In the genomic region with DNA sequence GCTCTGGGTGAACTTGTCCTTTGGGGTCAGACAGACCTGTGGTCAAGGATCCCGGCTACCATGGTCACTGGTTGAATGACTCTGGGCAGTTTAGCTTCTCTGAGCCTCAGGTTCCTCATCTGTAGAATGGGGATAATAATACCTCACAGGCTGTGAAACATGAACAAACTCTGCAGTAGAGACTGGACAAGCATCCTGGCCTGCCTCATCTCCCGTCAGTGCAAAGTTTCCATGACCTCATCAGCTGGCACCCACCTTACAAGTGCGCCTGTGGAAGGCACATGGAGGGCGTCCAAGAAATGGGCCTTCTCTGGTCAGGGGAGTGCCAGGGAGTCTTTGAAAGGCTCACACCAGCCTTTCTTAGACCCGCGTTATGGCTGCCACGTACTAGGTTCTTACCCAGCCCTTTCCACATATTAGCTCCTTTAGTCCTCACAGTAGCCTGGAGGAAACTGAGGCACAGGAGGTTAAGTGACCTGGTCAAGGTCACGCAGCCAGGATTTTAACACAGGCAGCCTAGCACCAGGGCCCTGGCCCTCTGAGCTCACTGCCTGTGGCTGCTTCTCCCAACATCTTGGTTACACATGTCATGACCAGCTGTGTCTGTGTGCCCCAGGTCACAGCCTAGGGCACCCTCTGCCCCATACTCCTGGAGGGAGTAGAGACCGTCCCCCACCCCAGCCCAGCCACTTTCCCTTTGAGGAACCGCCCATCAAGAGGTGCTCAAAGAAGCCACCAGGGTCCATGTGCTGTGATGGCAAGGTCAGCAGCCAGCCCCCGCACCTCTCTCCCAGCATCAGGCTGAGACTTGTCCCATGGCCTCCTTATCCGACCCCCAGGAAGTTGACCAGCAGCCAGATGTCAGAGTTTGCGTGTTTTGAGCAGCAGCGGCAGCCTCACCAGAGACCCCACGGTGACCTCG, we compare ENCODE assay signal across 10 cellular contexts. TPM values are rescaled to one million over a fixed set of nuclear protein-coding genes. Genes with fewer than 3 reads are reported as not detected.
DNase-seq lines count a peak whose midpoint lies in the region; ATAC-seq, FAIRE-seq and TF ChIP-seq lines count a peak whose summit lies in the region.
"Had no signal": no experiment of that assay in that cellular context is flagged by ENCODE, and none has a peak within 500 bp of the region (broad histone marks: within the 10 kb centered on the region; RNA-seq: fewer than 3 reads in every experiment).

No MANE protein-coding gene starts in this region.

- no peaks in the 10 kb centered on the region for H3K27me3 Mint-ChIP-seq in stimulated activated naive CD8-positive, alpha-beta T cell treated with anti-CD3 and anti-CD28 coated beads, Interleukin-15, amount 100 ng/mL, for 72 hours
- no peaks in the 10 kb centered on the region for H3K27me3 Mint-ChIP-seq in activated CD4-positive, alpha-beta T cell treated with anti-CD3 and anti-CD28 coated beads for 36 hours
- H3K27me3 Mint-ChIP-seq: T-cell had no signal

- WGBS in stomach, 5 donors, result 64 to 82% (median 72%) methylated on average over 15 to 16 of the region's 16 CpGs

- TF ChIP-seq EP300 in stomach (IDR thresholded peaks at IDR 0.05), result peak; percentile 91

- H3K4me2 ChIP-seq in keratinocyte (ENCODE audit: control insufficient read depth, extremely low read depth, insufficient read depth, low read depth, low read length), result no peak overlapping the region

- POLR2A ChIA-PET in activated CD4-positive, alpha-beta T cell treated with anti-CD3 and anti-CD28 coated beads for 36 hours (lab: Charles Lee), result no interaction called here

- no peak for FAIRE-seq in keratinocyte (lab: Jason Lieb, UNC)

- no peaks in the 10 kb centered on the region for H4K20me1 ChIP-seq in keratinocyte (ENCODE audit: control insufficient read depth, extremely low read depth, insufficient read depth, low read length)

- CTCF ChIA-PET in activated CD4-positive, alpha-beta T cell treated with anti-CD3 and anti-CD28 coated beads for 36 hours (lab: Charles Lee), result interaction anchor here (1.3 to 1.4 kb wide), 2 partner anchors 14 to 205 kb away, joined by 4 read pairs; no protein-coding TSS in a partner anchor

- peak; percentile 73 for DNase-seq in M059J (ENCODE audit: low read depth)
- peak; percentile 54 to 75 for DNase-seq in cardiac fibroblast (ENCODE audit: low read depth in 2 of 2)
- no peak for DNase-seq in keratinocyte (ENCODE audit: low read depth, low spot score)
- DNase-seq in stomach, result peak; percentile 71
- DNase-seq in midbrain (lab: John Stamatoyannopoulos, UW), result no peak
- DNase-seq in stimulated activated naive CD8-positive, alpha-beta T cell treated with anti-CD3 and anti-CD28 coated beads, Interleukin-15, amount 100 ng/mL, for 72 hours, result no peak
- no peak for DNase-seq in activated CD4-positive, alpha-beta T cell treated with anti-CD3 and anti-CD28 coated beads for 36 hours
- DNase-seq: stimulated activated CD4-positive, alpha-beta T cell treated with anti-CD3 and anti-CD28 coated beads, Interleukin-15, amount 100 ng/mL, for 24 hours had no signal

- no peaks in the 10 kb centered on the region for H3K9me1 ChIP-seq in keratinocyte (ENCODE audit: control insufficient read depth, extremely low read depth, insufficient read depth, low read length)

- H3K9me3 ChIP-seq in keratinocyte (ENCODE audit: control insufficient read depth, low read depth, low read length), result no peaks in the 10 kb centered on the region
- H3K9me3 ChIP-seq in stomach, result no peaks in the 10 kb centered on the region

- H3K4me3 ChIP-seq in cardiac fibroblast (replicated peaks in 1 of 2; ENCODE audit: low read depth in 2 of 2, low read length in 2 of 2), result no peak overlapping the region
- no peak overlapping the region for H3K4me3 ChIP-seq in keratinocyte (ENCODE audit: control insufficient read depth in 2 of 3, extremely low read depth in 1 of 3, insufficient read depth in 2 of 3, low read depth in 1 of 3, low read length in 3 of 3)
- H3K4me3 ChIP-seq in stomach, result no peak overlapping the region

- H3K4me3 Mint-ChIP-seq in stimulated activated naive CD8-positive, alpha-beta T cell treated with anti-CD3 and anti-CD28 coated beads, Interleukin-15, amount 100 ng/mL, for 72 hours, result no peak overlapping the region
- no peak overlapping the region for H3K4me3 Mint-ChIP-seq in activated CD4-positive, alpha-beta T cell treated with anti-CD3 and anti-CD28 coated beads for 36 hours

- TF ChIP-seq CTCF in cardiac fibroblast (IDR thresholded peaks at IDR 0.05; ENCODE audit: low read depth, low read length) (no peak), keratinocyte (optimal IDR thresholded peaks at IDR 0.05 in 1 of 3, IDR thresholded peaks at IDR 0.05 in 1 of 3, conservative IDR thresholded peaks at IDR 0.05 in 1 of 3; ENCODE audit: extremely low read depth in 1 of 3, insufficient read depth in 2 of 3, low read length in 3 of 3) (no peak), stomach (IDR thresholded peaks at IDR 0.05) (no peak)

- H3K27ac ChIP-seq in keratinocyte (ENCODE audit: control insufficient read depth, insufficient read depth, low read length) (peak overlapping the region; percentile 43), stomach (peak overlapping the region; percentile 57 to 95 (median 73))

- H3K27me3 ChIP-seq in keratinocyte (ENCODE audit: control insufficient read depth, extremely low read depth, insufficient read depth, low read length) (no peaks in the 10 kb centered on the region), stomach (no peaks in the 10 kb centered on the region)

- H3K27ac Mint-ChIP-seq in stimulated activated naive CD8-positive, alpha-beta T cell treated with anti-CD3 and anti-CD28 coated beads, Interleukin-15, amount 100 ng/mL, for 72 hours, result no peak overlapping the region
- no peak overlapping the region for H3K27ac Mint-ChIP-seq in activated CD4-positive, alpha-beta T cell treated with anti-CD3 and anti-CD28 coated beads for 36 hours

- H3K9ac ChIP-seq in keratinocyte (ENCODE audit: control insufficient read depth, extremely low read depth, insufficient read depth, low read length), result peak overlapping the region; percentile 52

- no peak for ATAC-seq in GM19023 (IDR thresholded peaks at IDR 0.05; ENCODE audit: unreplicated experiment)
- ATAC-seq in stimulated activated naive CD8-positive, alpha-beta T cell treated with anti-CD3 and anti-CD28 coated beads, Interleukin-15, amount 100 ng/mL, for 72 hours, result no peak
- ATAC-seq in activated CD4-positive, alpha-beta T cell treated with anti-CD3 and anti-CD28 coated beads for 36 hours, result no peak

- dilution Hi-C loops in keratinocyte (cut with MboI; ENCODE audit: extremely low pct_ligation_motif_present, low sequenced_read_pairs), result no loop called here

- H3K79me2 ChIP-seq in keratinocyte (ENCODE audit: control insufficient read depth, insufficient read depth, low read length), result no peaks in the 10 kb centered on the region

- H3K36me3 ChIP-seq in keratinocyte (ENCODE audit: control insufficient read depth in 2 of 2, extremely low read depth in 1 of 2, insufficient read depth in 2 of 2, low read length in 2 of 2) (peaks cover 13 to 24% of the 10 kb centered on the region in 2 experiments), stomach (peaks cover 31 to 94% (median 89%) of the 10 kb centered on the region in 4 donors)

- H3K36me3 Mint-ChIP-seq in activated CD4-positive, alpha-beta T cell treated with anti-CD3 and anti-CD28 coated beads for 36 hours (ENCODE audit: low read depth), result peaks cover 11% of the 10 kb centered on the region

- H3K4me1 ChIP-seq in keratinocyte (ENCODE audit: control insufficient read depth, extremely low read depth, insufficient read depth, low read length), result peaks cover 7% of the 10 kb centered on the region
- peaks cover 8 to 31% (median 24%) of the 10 kb centered on the region in 4 donors for H3K4me1 ChIP-seq in stomach

- H3K4me1 Mint-ChIP-seq in stimulated activated naive CD8-positive, alpha-beta T cell treated with anti-CD3 and anti-CD28 coated beads, Interleukin-15, amount 100 ng/mL, for 72 hours, result peaks cover 15% of the 10 kb centered on the region
- H3K4me1 Mint-ChIP-seq in activated CD4-positive, alpha-beta T cell treated with anti-CD3 and anti-CD28 coated beads for 36 hours, result peaks cover 13% of the 10 kb centered on the region

- no peak overlapping the region for H2AFZ ChIP-seq in keratinocyte (ENCODE audit: control insufficient read depth, low read length)

- intact Hi-C loops in stomach (cut with DNase I; ENCODE audit: low total_unique reads), result no loop called here
- intact Hi-C loops in activated CD4-positive, alpha-beta T cell treated with anti-CD3 and anti-CD28 coated beads for 36 hours (cut with DNase I, micrococcal nuclease), result loop anchor here in 1 of 2 experiments (10.0 kb wide), 1 partner anchor 75 kb away; no protein-coding TSS in a partner anchor

- no peak for TF ChIP-seq POLR2A in stomach (IDR thresholded peaks at IDR 0.05)

- H3K9me3 Mint-ChIP-seq in stimulated activated naive CD8-positive, alpha-beta T cell treated with anti-CD3 and anti-CD28 coated beads, Interleukin-15, amount 100 ng/mL, for 72 hours, result no peaks in the 10 kb centered on the region
- H3K9me3 Mint-ChIP-seq in activated CD4-positive, alpha-beta T cell treated with anti-CD3 and anti-CD28 coated beads for 36 hours (ENCODE audit: low read depth), result no peaks in the 10 kb centered on the region
- H3K9me3 Mint-ChIP-seq: T-cell had no signal

RNA-seq across cellular contexts. Expression of gene RPL26L1, which starts 39.4 kb away (rescaled TPM):
- total RNA-seq in M059J (2014; rRNA removed; shearing (Covaris generic)), result 91.3 and 91.7 TPM in 2 replicates
- polyA plus RNA-seq in keratinocyte (89.8 to 111 TPM (median 102 TPM) in 3 replicates), stomach (10 to 100 TPM; 39.9 to 62.1 (median 60.8) TPM)
- 79.6 TPM for polyA plus RNA-seq in keratinocyte (2011; ENCODE audit: low read depth)
- polyA plus RNA-seq in keratinocyte (2011; cell fraction: cytosol; rRNA removed), result 92.1 and 108 TPM in 2 replicates
- polyA plus RNA-seq in keratinocyte (2011; cell fraction: nucleus; rRNA removed), result 40.1 and 47.0 TPM in 2 replicates
- polyA plus RNA-seq in keratinocyte (2012; ENCODE audit: low replicate concordance), result 71.7 and 90.1 TPM in 2 replicates
- 19.7 to 55.3 TPM (median 50.3 TPM) in 3 replicates for polyA minus RNA-seq in keratinocyte
- 13.2 TPM for polyA minus RNA-seq in keratinocyte (2011; cell fraction: cytosol; rRNA and poly(A)+ RNA removed)
- polyA minus RNA-seq in keratinocyte (2011; cell fraction: nucleus; rRNA and poly(A)+ RNA removed), result 7.3 and 8.3 TPM in 2 replicates
- total RNA-seq in stomach, result 10 to 100 TPM in 4 of 5 donors, 1 to 10 TPM in 1; 7.0 to 51.6 (median 21.9) TPM
- total RNA-seq in activated CD4-positive, alpha-beta T cell treated with anti-CD3 and anti-CD28 coated beads for 36 hours, result 10 to 100 TPM; 62.8 to 72.6 TPM

Comparison
In these comparisons a context has a peak if more than half of its experiments do, and no peak if none do; other contexts are left out.
1. DNase-seq: peak in M059J (single experiment), cardiac fibroblast (2 of 2) and stomach (single experiment); none in keratinocyte (single experiment), midbrain (single experiment), stimulated activated naive CD8-positive, alpha-beta T cell treated with anti-CD3 and anti-CD28 coated beads, Interleukin-15, amount 100 ng/mL, for 72 hours (0 of 2) and activated CD4-positive, alpha-beta T cell treated with anti-CD3 and anti-CD28 coated beads for 36 hours (single experiment).